In genomic region chr3:178393833-178394232, GRCh38 we compare ENCODE assay signal across 18 cellular contexts.
A peak's percentile ranks its signal among the peaks of the same experiment; 100 is the strongest.
DNase-seq lines count a peak whose midpoint lies in the region; ATAC-seq and TF ChIP-seq lines count a peak whose summit lies in the region.
"Had no signal": no experiment of that assay in that cellular context is flagged by ENCODE, and none has a peak within 500 bp of the region (broad histone marks: within the 10 kb centered on the region; RNA-seq: fewer than 3 reads in every experiment).

No MANE protein-coding gene starts in this region.

- no peaks in the 10 kb centered on the region for H3K36me3 ChIP-seq in osteoblast (ENCODE audit: insufficient read depth, low read length)
- H3K36me3 ChIP-seq: heart right ventricle, neural progenitor cell, spleen, upper lobe of left lung, WERI-Rb-1 had no signal

- intact Hi-C loops in cardiac septum (cut with DNase I), result no loop called here

- H3K27ac ChIP-seq in osteoblast (ENCODE audit: low read depth, low read length), result peak overlapping the region; percentile 72
- H3K27ac ChIP-seq: heart right ventricle, neural progenitor cell, spleen, upper lobe of left lung, WERI-Rb-1 had no signal

- DNase-seq in AG08396 (ENCODE audit: low spot score), result peak; percentile 26
- peak; percentile 39 for DNase-seq in NCI-H446 treated with DMSO at 0.1 percent for 48 hours (lab: John Stamatoyannopoulos, UW)
- peak; percentile 70 for DNase-seq in dedifferentiated amniotic fluid mesenchymal stem cell (ENCODE audit: extremely low spot score)
- no peak for DNase-seq in osteoblast (ENCODE audit: insufficient read length, low spot score, missing footprints)
- no peak for DNase-seq in NK-92 treated with Interleukin-12 subunit alpha and Interleukin-12 subunit beta, amount 100 ng/mL, for 24 hours (lab: John Stamatoyannopoulos, UW)
- DNase-seq in stimulated activated CD4-positive, alpha-beta T cell treated with anti-CD3 and anti-CD28 coated beads, Interleukin-4, amount 100 ng/mL, for 1 hour, result no peak
- no peak for DNase-seq in cardiac septum (ENCODE audit: low spot score)
- DNase-seq: DMS153; effector CD4-positive, alpha-beta T cell; H9; heart right ventricle; NCI-H524; spleen; upper lobe of left lung; WERI-Rb-1 had no signal

- no peaks in the 10 kb centered on the region for H3K79me2 ChIP-seq in osteoblast (ENCODE audit: insufficient read depth, low read length)

- no peak for ATAC-seq in GM21619 (IDR thresholded peaks at IDR 0.05; ENCODE audit: unreplicated experiment)
- ATAC-seq: heart right ventricle, left lobe of liver had no signal

- no peak for TF ChIP-seq CTCF in osteoblast (IDR thresholded peaks at IDR 0.05; ENCODE audit: extremely low read depth, low read depth, low read length)

- no peaks in the 10 kb centered on the region for H4K20me1 ChIP-seq in osteoblast (ENCODE audit: insufficient read depth, low read length)

- no peaks in the 10 kb centered on the region for H3K9me3 ChIP-seq in osteoblast (ENCODE audit: low read depth, low read length)
- H3K9me3 ChIP-seq: upper lobe of left lung had no signal

- no peak overlapping the region for H3K4me2 ChIP-seq in osteoblast (ENCODE audit: insufficient read depth, low read length)
- H3K4me2 ChIP-seq: neural progenitor cell had no signal

- no peaks in the 10 kb centered on the region for H3K27me3 ChIP-seq in osteoblast (ENCODE audit: insufficient read depth, low read length)
- H3K27me3 ChIP-seq: heart right ventricle, neural progenitor cell, spleen, upper lobe of left lung had no signal

- H3K4me3 ChIP-seq in osteoblast (ENCODE audit: insufficient read depth, low read length), result no peak overlapping the region
- H3K4me3 ChIP-seq: heart right ventricle, neural progenitor cell, spleen, upper lobe of left lung had no signal

- no peak overlapping the region for H2AFZ ChIP-seq in osteoblast (ENCODE audit: low read length)
- H2AFZ ChIP-seq: neural progenitor cell had no signal

- H3K4me1 ChIP-seq in osteoblast (ENCODE audit: insufficient read depth, low read length), result peaks cover 19% of the 10 kb centered on the region
- H3K4me1 ChIP-seq: neural progenitor cell, spleen had no signal

Comparison
In these comparisons a context has a peak if more than half of its experiments do, and no peak if none do; other contexts are left out.
1. DNase-seq: peak in AG08396 (single experiment), NCI-H446 treated with DMSO at 0.1 percent for 48 hours (single experiment) and dedifferentiated amniotic fluid mesenchymal stem cell (single experiment); none in osteoblast (single experiment), NK-92 treated with Interleukin-12 subunit alpha and Interleukin-12 subunit beta, amount 100 ng/mL, for 24 hours (single experiment), stimulated activated CD4-positive, alpha-beta T cell treated with anti-CD3 and anti-CD28 coated beads, Interleukin-4, amount 100 ng/mL, for 1 hour (single experiment) and cardiac septum (single experiment).